ENCODE assay signal across 24 cellular contexts in genomic region chr3:9861626-9862130, GRCh38. TPM values are rescaled to one million over a fixed set of nuclear protein-coding genes. Genes with fewer than 3 reads are reported as not detected.
DNase-seq lines count a peak whose midpoint lies in the region; ATAC-seq, FAIRE-seq and TF ChIP-seq lines count a peak whose summit lies in the region.
"Had no signal": no experiment of that assay in that cellular context is flagged by ENCODE, and none has a peak within 500 bp of the region (broad histone marks: within the 10 kb centered on the region; RNA-seq: fewer than 3 reads in every experiment).

No MANE protein-coding gene starts in this region.

- H3K56ac ChIP-seq in H9 (ENCODE audit: insufficient read length, low read depth, low read length): no peak overlapping the region

- no peak overlapping the region for H2BK120ac ChIP-seq in H9 (ENCODE audit: low read depth, low read length, poor library complexity, severe bottlenecking)

- no peaks in the 10 kb centered on the region for H3K36me3 Mint-ChIP-seq in H9 (ENCODE audit: insufficient read depth in 1 of 3, low read depth in 3 of 3)
- H3K36me3 Mint-ChIP-seq in brain: no peaks in the 10 kb centered on the region
- H3K36me3 Mint-ChIP-seq in nephron (ENCODE audit: low read depth): no peaks in the 10 kb centered on the region
- no peaks in the 10 kb centered on the region for H3K36me3 Mint-ChIP-seq in progenitor cell of endocrine pancreas (ENCODE audit: insufficient read depth)
- H3K36me3 Mint-ChIP-seq: activated CD4-positive, alpha-beta memory T cell treated with anti-CD3 and anti-CD28 coated beads for 36 hours; activated naive CD8-positive, alpha-beta T cell treated with anti-CD3 and anti-CD28 coated beads for 36 hours; memory B cell had no signal

- no peak for FAIRE-seq in GM12891 (lab: Jason Lieb, UNC)
- FAIRE-seq: astrocyte, GM19239 had no signal

- H4K5ac ChIP-seq in H9 (ENCODE audit: insufficient read length, low read depth, low read length): no peak overlapping the region

- H3K4me2 ChIP-seq in H9 (ENCODE audit: insufficient read depth, insufficient read length, low read length): no peak overlapping the region

- H3K4ac ChIP-seq in H9 (ENCODE audit: low read depth, low read length): no peak overlapping the region

- H3K27me3 ChIP-seq in H9 (ENCODE audit: insufficient read depth, low read length) (no peaks in the 10 kb centered on the region; the same call in 1 of the 2 replicates), subcutaneous abdominal adipose tissue (ENCODE audit: control insufficient read depth in 5 of 5, insufficient read depth in 4 of 5, low read length in 5 of 5) (no peaks in the 10 kb centered on the region)
- H3K27me3 ChIP-seq: dorsolateral prefrontal cortex had no signal

- H2BK15ac ChIP-seq in H9 (ENCODE audit: low read depth, low read length): no peak overlapping the region

- H2BK20ac ChIP-seq in H9 (ENCODE audit: low read depth, low read length, poor library complexity, severe bottlenecking): no peak overlapping the region

- H3K4me1 Mint-ChIP-seq in H9 (peaks cover 18 to 35% of the 10 kb centered on the region in 2 experiments), brain (peaks cover 34% of the 10 kb centered on the region), nephron (peaks cover 22% of the 10 kb centered on the region), progenitor cell of endocrine pancreas (ENCODE audit: low read depth) (no peaks in the 10 kb centered on the region)
- H3K4me1 Mint-ChIP-seq: activated naive CD8-positive, alpha-beta T cell treated with anti-CD3 and anti-CD28 coated beads for 36 hours; memory B cell had no signal

- peaks cover 5% of the 10 kb centered on the region for H3K23me2 ChIP-seq in H9 (ENCODE audit: insufficient read length, low read depth, low read length, poor library complexity, severe bottlenecking)

- H3K9me3 Mint-ChIP-seq in H9: no peaks in the 10 kb centered on the region
- H3K9me3 Mint-ChIP-seq in brain: peaks cover 0 to 4% (median 0%) of the 10 kb centered on the region in 5 experiments
- no peaks in the 10 kb centered on the region for H3K9me3 Mint-ChIP-seq in nephron
- H3K9me3 Mint-ChIP-seq in progenitor cell of endocrine pancreas (ENCODE audit: low read depth): no peaks in the 10 kb centered on the region
- H3K9me3 Mint-ChIP-seq: activated CD4-positive, alpha-beta memory T cell treated with anti-CD3 and anti-CD28 coated beads for 36 hours; activated naive CD8-positive, alpha-beta T cell treated with anti-CD3 and anti-CD28 coated beads for 36 hours; memory B cell had no signal

- no peak for DNase-seq in H9
- DNase-seq in progenitor cell of endocrine pancreas (ENCODE audit: low spot score, unreplicated experiment): no peak
- DNase-seq in GM12891 (ENCODE audit: insufficient read length, low spot score): no peak
- DNase-seq in activated CD4-positive, alpha-beta T cell treated with anti-CD3 and anti-CD28 coated beads, Interleukin-2, amount 50 U/mL, for 48 hours: no peak
- DNase-seq: activated CD4-positive, alpha-beta memory T cell treated with anti-CD3 and anti-CD28 coated beads for 36 hours; activated effector memory CD4-positive, alpha-beta T cell treated with Interleukin-2 at 50 U/mL for 16 hours; activated naive CD8-positive, alpha-beta T cell treated with anti-CD3 and anti-CD28 coated beads for 36 hours; dorsolateral prefrontal cortex; IMR-90; NCI-H1436; PC-3; SHP77 treated with DMSO at 0.1 percent for 48 hours; stimulated activated CD8-positive, alpha-beta memory T cell treated with anti-CD3 and anti-CD28 coated beads, Interleukin-4, amount 100 ng/mL, for 48 hours had no signal

- no peaks in the 10 kb centered on the region for H3K79me1 ChIP-seq in H9 (ENCODE audit: insufficient read depth, low read depth, low read length, poor library complexity, severe bottlenecking)

- H2BK5ac ChIP-seq in H9 (ENCODE audit: insufficient read length, low read length): no peak overlapping the region

- no peaks in the 10 kb centered on the region for H3K79me2 ChIP-seq in H9 (ENCODE audit: insufficient read depth, low read length)

- TF ChIP-seq CTCF in H9 (conservative IDR thresholded peaks at IDR 0.05) (no peak), brain (conservative IDR thresholded peaks at IDR 0.05) (no peak), nephron (IDR thresholded peaks at IDR 0.05; ENCODE audit: unreplicated experiment in 3 of 3) (no peak), progenitor cell of endocrine pancreas (IDR thresholded peaks at IDR 0.05; ENCODE audit: unreplicated experiment) (no peak)

- H3K36me3 ChIP-seq in subcutaneous abdominal adipose tissue (ENCODE audit: control insufficient read depth in 5 of 5, insufficient read depth in 5 of 5, low read length in 5 of 5): peaks cover 0 to 1% (median 0%) of the 10 kb centered on the region in 5 donors

- no peak overlapping the region for H3T11ph ChIP-seq in H9 (ENCODE audit: low read length)

- no peaks in the 10 kb centered on the region for H4K20me1 ChIP-seq in H9 (ENCODE audit: control insufficient read depth, insufficient read depth, insufficient read length)

- no peak overlapping the region for H2BK12ac ChIP-seq in H9 (ENCODE audit: insufficient read length, low read depth, low read length)

- H3K4me1 ChIP-seq in H9 (ENCODE audit: insufficient read depth, low read length) (no peaks in the 10 kb centered on the region), subcutaneous abdominal adipose tissue (ENCODE audit: control insufficient read depth in 5 of 5, insufficient read depth in 5 of 5, low read length in 5 of 5) (peaks cover 0 to 65% (median 50%) of the 10 kb centered on the region in 5 donors)

- H3K4me3 ChIP-seq in subcutaneous abdominal adipose tissue (ENCODE audit: low read depth in 1 of 5, low read length in 5 of 5): no peak overlapping the region

- no peak overlapping the region for H3K23ac ChIP-seq in H9 (ENCODE audit: insufficient read length, low read depth, low read length)

- H3K27ac Mint-ChIP-seq in H9 (no peak overlapping the region; a peak in 2 of 7 replicates), brain (peak overlapping the region in 4 of 5 experiments; percentile 1 to 40 (median 20)), nephron (peak overlapping the region; percentile 43 to 63 (median 56)), progenitor cell of endocrine pancreas (no peak overlapping the region)
- H3K27ac Mint-ChIP-seq: activated CD4-positive, alpha-beta memory T cell treated with anti-CD3 and anti-CD28 coated beads for 36 hours; activated naive CD8-positive, alpha-beta T cell treated with anti-CD3 and anti-CD28 coated beads for 36 hours; memory B cell had no signal

- H3K18ac ChIP-seq in H9 (ENCODE audit: insufficient read length, low read depth, low read length): no peak overlapping the region

- H3K4me3 Mint-ChIP-seq in H9: peak overlapping the region; percentile 59 to 73; a peak in 1 of 5 replicates
- H3K4me3 Mint-ChIP-seq in brain: peak overlapping the region in 1 of 5 experiments; percentile 16
- H3K4me3 Mint-ChIP-seq in nephron: no peak overlapping the region
- H3K4me3 Mint-ChIP-seq in progenitor cell of endocrine pancreas (ENCODE audit: low read depth): no peak overlapping the region
- H3K4me3 Mint-ChIP-seq: activated CD4-positive, alpha-beta memory T cell treated with anti-CD3 and anti-CD28 coated beads for 36 hours; activated naive CD8-positive, alpha-beta T cell treated with anti-CD3 and anti-CD28 coated beads for 36 hours; memory B cell had no signal

- no peak overlapping the region for H4K91ac ChIP-seq in H9 (ENCODE audit: insufficient read length, low read depth, low read length)

- no peak overlapping the region for H2AK5ac ChIP-seq in H9 (ENCODE audit: insufficient read length, low read length)

- no peak overlapping the region for H3K14ac ChIP-seq in H9 (ENCODE audit: insufficient read depth, low read length)

- no peak overlapping the region for H4K8ac ChIP-seq in H9 (replicated peaks; ENCODE audit: insufficient read length, low read depth, low read length)

- no peak for ATAC-seq in GM18858 (IDR thresholded peaks at IDR 0.05; ENCODE audit: unreplicated experiment)

- H3K27me3 Mint-ChIP-seq in H9 (ENCODE audit: low read depth): peaks cover 27% of the 10 kb centered on the region
- peaks cover 13% of the 10 kb centered on the region for H3K27me3 Mint-ChIP-seq in brain
- H3K27me3 Mint-ChIP-seq in nephron (ENCODE audit: low read depth): no peaks in the 10 kb centered on the region
- peaks cover 11% of the 10 kb centered on the region for H3K27me3 Mint-ChIP-seq in progenitor cell of endocrine pancreas

- WGBS in H9 (ENCODE audit: extremely low coverage, insufficient read length, low lambda C conversion rate): no CpG with 5 or more reads among the region's 5 CpGs

- no peak overlapping the region for H2AFZ ChIP-seq in H9 (ENCODE audit: low read length)

- H3K9ac ChIP-seq in H9 (ENCODE audit: extremely low read depth, insufficient read length, low read length) (no peak overlapping the region), subcutaneous abdominal adipose tissue (ENCODE audit: low read length in 5 of 5) (no peak overlapping the region)

- TF ChIP-seq POLR2A in GM12891 (IDR thresholded peaks at IDR 0.05; ENCODE audit: low read depth, low read length): no peak

- H3K27ac ChIP-seq in H9 (ENCODE audit: insufficient read length, low read depth, low read length) (no peak overlapping the region), subcutaneous abdominal adipose tissue (ENCODE audit: low read depth, low read length) (peak overlapping the region; percentile 80)
- H3K27ac ChIP-seq: C4-2B had no signal

- H3K9me3 ChIP-seq in H9 (ENCODE audit: control insufficient read depth, low read depth, low read length) (no peaks in the 10 kb centered on the region), subcutaneous abdominal adipose tissue (ENCODE audit: control insufficient read depth in 5 of 5, low read length in 5 of 5) (no peaks in the 10 kb centered on the region)

RNA-seq across cellular contexts. Expression of gene RPUSD3, which starts 17.9 kb away (rescaled TPM):
- 59.5 TPM in 2 replicates for total RNA-seq in H9 (2021)
- 23.9 TPM for polyA plus RNA-seq in brain (ENCODE audit: insufficient read depth, low read depth, low replicate concordance)
- total RNA-seq in progenitor cell of endocrine pancreas: 55.0 and 60.3 TPM in 2 replicates
- 28.6 TPM for polyA plus RNA-seq in GM12891 (2012; ENCODE audit: low read depth, missing spikeins)

RNA-seq across cellular contexts. Expression of gene CIDEC, which starts 18.4 kb away (rescaled TPM):
- total RNA-seq in H9 (2021) (not detected in 2 replicates), progenitor cell of endocrine pancreas (not detected in 2 replicates)
- polyA plus RNA-seq in brain (ENCODE audit: insufficient read depth, low read depth, low replicate concordance): not detected
- polyA plus RNA-seq in GM12891 (2012; ENCODE audit: low read depth, missing spikeins): 0.22 TPM
- total RNA-seq: activated CD4-positive, alpha-beta memory T cell treated with anti-CD3 and anti-CD28 coated beads for 36 hours; astrocyte; Daoy; IMR-90; NCI-H460; PC-3 had no signal
- polyA plus RNA-seq: AG04450 had no signal

RNA-seq across cellular contexts. Expression of gene JAGN1, which starts 28.7 kb away (rescaled TPM):
- 33.5 and 34.0 TPM in 2 replicates for total RNA-seq in H9 (2021)
- polyA plus RNA-seq in brain (ENCODE audit: insufficient read depth, low read depth, low replicate concordance): 21.2 TPM
- 30.5 and 33.0 TPM in 2 replicates for total RNA-seq in progenitor cell of endocrine pancreas
- 40.4 TPM for polyA plus RNA-seq in GM12891 (2012; ENCODE audit: low read depth, missing spikeins)

RNA-seq across cellular contexts. Expression of gene IL17RE, which starts 41.0 kb away (rescaled TPM):
- total RNA-seq in H9 (2021) (2.0 and 2.1 TPM in 2 replicates), progenitor cell of endocrine pancreas (4.9 and 7.0 TPM in 2 replicates)
- 1.6 TPM for polyA plus RNA-seq in brain (ENCODE audit: insufficient read depth, low read depth, low replicate concordance)
- 0.21 TPM for polyA plus RNA-seq in GM12891 (2012; ENCODE audit: low read depth, missing spikeins)

RNA-seq across cellular contexts. Expression of gene TTLL3, which starts 51.6 kb away (rescaled TPM):
- total RNA-seq in H9 (2021) (10.3 and 14.4 TPM in 2 replicates), progenitor cell of endocrine pancreas (51.6 and 59.6 TPM in 2 replicates)
- 4.8 TPM for polyA plus RNA-seq in brain (ENCODE audit: insufficient read depth, low read depth, low replicate concordance)
- polyA plus RNA-seq in GM12891 (2012; ENCODE audit: low read depth, missing spikeins): 17.3 TPM

Comparison
In these comparisons a context has a peak if more than half of its experiments do, and no peak if none do; other contexts are left out.
1. H3K27ac Mint-ChIP-seq: peak in brain (4 of 5) and nephron (3 of 3); none in H9 (0 of 3) and progenitor cell of endocrine pancreas (single experiment).
2. H3K4me3 Mint-ChIP-seq: peak in H9 (2 of 2); none in nephron (0 of 3) and progenitor cell of endocrine pancreas (single experiment).